In genomic region chr21:38623552-38623951, GRCh38 we compare ENCODE assay signal across 15 cellular contexts.
DNase-seq lines count a peak whose midpoint lies in the region; ATAC-seq and TF ChIP-seq lines count a peak whose summit lies in the region.
"Had no signal": no experiment of that assay in that cellular context is flagged by ENCODE, and none has a peak within 500 bp of the region (broad histone marks: within the 10 kb centered on the region; RNA-seq: fewer than 3 reads in every experiment).

No MANE protein-coding gene starts in this region.

- POLR2A ChIA-PET in HEK293 (lab: Yijun Ruan, JAX): no interaction called here

- no peak for TF ChIP-seq CTCF in HEK293 (tag by site-specific recombination; IDR thresholded peaks at IDR 0.05)
- no peak for TF ChIP-seq CTCF in choroid plexus epithelial cell (conservative IDR thresholded peaks at IDR 0.05; ENCODE audit: low read depth, low read length)

- no peaks in the 10 kb centered on the region for H3K4me1 ChIP-seq in HEK293 (ENCODE audit: control insufficient read depth, insufficient read depth, low read length)

- H3K27ac ChIP-seq in HEK293 (ENCODE audit: extremely low read depth, low read depth, low read length): no peak overlapping the region

- H3K9me3 ChIP-seq in HEK293 (ENCODE audit: control insufficient read depth, insufficient read depth, low read depth, low read length): no peaks in the 10 kb centered on the region

- no peak overlapping the region for H3K4me3 ChIP-seq in HEK293 (ENCODE audit: low read depth, low read length)
- H3K4me3 ChIP-seq in choroid plexus epithelial cell (ENCODE audit: low read depth, low read length): no peak overlapping the region

- no peaks in the 10 kb centered on the region for H3K36me3 ChIP-seq in HEK293 (ENCODE audit: control insufficient read depth in 2 of 2, insufficient read depth in 1 of 2, low read length in 2 of 2)

- DNase-seq in choroid plexus epithelial cell (ENCODE audit: low read depth) (peak; percentile 6), left kidney (ENCODE audit: low read depth, low spot score) (peak; percentile 13), glomerular visceral epithelial cell (ENCODE audit: extremely low spot score) (no peak), cerebellum (ENCODE audit: low spot score) (no peak)
- DNase-seq: C1 segment of cervical spinal cord; Calu3; CD4-positive, alpha-beta memory T cell; COR-L47; DMS53; DMS79 treated with DMSO at 0.1 percent for 48 hours; GOT3; H7; HCEC 1CT had no signal

- CTCF ChIA-PET in HEK293 (lab: Yijun Ruan, JAX): no interaction called here

- no peak for ATAC-seq in HG03457 (IDR thresholded peaks at IDR 0.05; ENCODE audit: unreplicated experiment)

TF ChIP-seq in HEK293, 187 proteins besides CTCF, POLR2A, EP300 and RAD21:
- TF ChIP-seq GLIS1 (tag by site-specific recombination; IDR thresholded peaks at IDR 0.05) (peak; percentile 78), ZNF544 (tag by site-specific recombination; IDR thresholded peaks at IDR 0.05) (no peak)

Comparison
In these comparisons a context has a peak if more than half of its experiments do, and no peak if none do; other contexts are left out.
1. DNase-seq: peak in choroid plexus epithelial cell (single experiment) and left kidney (single experiment); none in glomerular visceral epithelial cell (single experiment) and cerebellum (single experiment).